4 cellular contexts compared by ENCODE assay signal in the genomic region with DNA sequence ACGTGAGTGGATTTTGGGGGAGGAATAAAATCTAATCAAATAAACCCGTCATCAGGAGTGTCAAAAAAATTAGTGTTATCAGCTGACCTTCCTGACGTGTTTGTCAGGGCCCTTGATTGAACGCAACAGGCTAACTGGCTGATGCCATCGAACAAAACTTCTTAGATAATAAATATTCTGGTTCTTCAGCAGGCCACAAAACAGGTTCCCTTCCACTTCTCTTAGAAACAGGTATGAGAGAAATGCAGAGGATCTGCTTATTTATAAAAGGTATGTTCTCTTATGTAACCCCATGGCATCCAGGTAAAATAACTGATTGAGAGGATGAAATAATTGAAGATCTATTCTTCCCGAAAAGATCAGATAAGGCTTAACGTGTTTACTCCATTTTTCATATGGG.
"Had no signal": no experiment of that assay in that cellular context is flagged by ENCODE, and none has a peak within 500 bp of the region (broad histone marks: within the 10 kb centered on the region; RNA-seq: fewer than 3 reads in every experiment).

No MANE protein-coding gene starts in this region.

- DNase-seq: IMR-90, KBM-7 had no signal

- H3K27ac ChIP-seq: HL-60 had no signal

- H3K4me3 ChIP-seq: K562 had no signal

- ATAC-seq: K562 had no signal
